Comparison of ENCODE assay signal across 12 cellular contexts in genomic region chr15:47289667-47290066, GRCh38.
"Had no signal": no experiment of that assay in that cellular context is flagged by ENCODE, and none has a peak within 500 bp of the region (broad histone marks: within the 10 kb centered on the region; RNA-seq: fewer than 3 reads in every experiment).

No MANE protein-coding gene starts in this region.

- H3K36me3 ChIP-seq: esophagus muscularis mucosa, lower lobe of right lung, thyroid gland had no signal

- H3K27ac Mint-ChIP-seq: activated naive CD8-positive, alpha-beta T cell; nephron progenitor cell; T-helper 17 cell had no signal

- H3K4me1 Mint-ChIP-seq: T-helper 17 cell had no signal

- ATAC-seq: left cardiac atrium, lower lobe of right lung, T-helper 17 cell had no signal

- H3K27me3 ChIP-seq: esophagus muscularis mucosa, thyroid gland had no signal

- H3K27me3 Mint-ChIP-seq: activated naive CD8-positive, alpha-beta T cell; T-helper 17 cell had no signal

- H3K9me3 Mint-ChIP-seq: nephron progenitor cell had no signal

- H3K36me3 Mint-ChIP-seq: activated naive CD8-positive, alpha-beta T cell had no signal

- H3K4me3 Mint-ChIP-seq: activated naive CD8-positive, alpha-beta T cell; nephron progenitor cell; T-helper 17 cell had no signal

- H3K9me3 ChIP-seq: esophagus muscularis mucosa, lower lobe of right lung, thyroid gland had no signal

- H3K27ac ChIP-seq: esophagus muscularis mucosa, lower lobe of right lung, thyroid gland, VCaP had no signal

- DNase-seq: activated CD4-positive, alpha-beta T cell treated with anti-CD3 and anti-CD28 coated beads for 1 hour; activated CD4-positive, alpha-beta T cell treated with anti-CD3 and anti-CD28 coated beads, Interleukin-2, amount 50 U/mL, for 48 hours; effector CD8-positive, alpha-beta T cell; left cardiac atrium; lower lobe of right lung; nephron progenitor cell; stimulated activated naive CD4-positive, alpha-beta T cell; T-helper 17 cell; thyroid gland had no signal

- H3K4me3 ChIP-seq: esophagus muscularis mucosa, lower lobe of right lung, thyroid gland had no signal
